9 cellular contexts compared by ENCODE assay signal in the genomic region with DNA sequence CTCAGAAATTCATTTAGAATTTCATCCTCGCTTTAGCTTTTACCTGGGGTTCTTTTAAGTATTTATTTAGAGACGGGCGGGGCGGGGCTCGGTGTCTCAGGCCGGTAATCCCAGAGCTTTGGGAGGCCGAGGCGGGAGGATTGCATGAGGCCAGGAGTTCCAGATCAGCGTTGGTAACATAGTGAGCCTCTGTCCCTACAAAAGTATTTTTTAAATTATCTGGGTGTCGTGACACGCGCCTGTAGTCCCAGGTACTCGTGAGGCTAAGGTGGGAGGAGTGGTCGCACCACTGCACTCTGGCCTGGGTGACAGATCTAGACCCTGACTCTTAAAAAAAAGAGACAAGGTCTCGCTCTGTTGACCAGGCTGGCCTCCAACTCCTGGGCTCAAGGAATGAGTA. TPM values are rescaled to one million over a fixed set of nuclear protein-coding genes. Genes with fewer than 3 reads are reported as not detected.
DNase-seq lines count a peak whose midpoint lies in the region; ATAC-seq and TF ChIP-seq lines count a peak whose summit lies in the region.
"Had no signal": no experiment of that assay in that cellular context is flagged by ENCODE, and none has a peak within 500 bp of the region (broad histone marks: within the 10 kb centered on the region; RNA-seq: fewer than 3 reads in every experiment).

No MANE protein-coding gene starts in this region.

- H3K36me3 ChIP-seq in WERI-Rb-1 (no peaks in the 10 kb centered on the region; the same call in 1 of the 2 replicates), tibial artery (no peaks in the 10 kb centered on the region), vagina (no peaks in the 10 kb centered on the region)

- H3K27me3 Mint-ChIP-seq in activated naive CD4-positive, alpha-beta T cell treated with anti-CD3 and anti-CD28 coated beads for 36 hours (ENCODE audit: low read depth), result no peaks in the 10 kb centered on the region

- H3K4me1 ChIP-seq in tibial artery, result peaks cover 0 to 33% (median 12%) of the 10 kb centered on the region in 4 donors
- peaks cover 35% of the 10 kb centered on the region for H3K4me1 ChIP-seq in vagina

- peak overlapping the region; percentile 94 for H3K27ac Mint-ChIP-seq in activated naive CD4-positive, alpha-beta T cell treated with anti-CD3 and anti-CD28 coated beads for 36 hours

- ATAC-seq in GM21447 (IDR thresholded peaks at IDR 0.05; ENCODE audit: unreplicated experiment), result no peak

- DNase-seq in activated naive CD4-positive, alpha-beta T cell treated with anti-CD3 and anti-CD28 coated beads for 36 hours, result no peak
- DNase-seq in activated naive CD4-positive, alpha-beta T cell treated with Interleukin-2 at 50 U/mL for 16 hours, result no peak
- DNase-seq in WERI-Rb-1, result no peak
- DNase-seq in medulla oblongata (ENCODE audit: extremely low spot score), result peak; percentile 5
- no peak for DNase-seq in tibial artery
- DNase-seq in vagina (ENCODE audit: extremely low spot score in 2 of 2), result no peak
- DNase-seq in AML-193 (lab: John Stamatoyannopoulos, UW), result no peak
- DNase-seq: NCI-H524 had no signal

- intact Hi-C loops in activated naive CD4-positive, alpha-beta T cell treated with anti-CD3 and anti-CD28 coated beads for 36 hours (cut with micrococcal nuclease), result loop anchor here (2.0 to 5.0 kb wide), 4 partner anchors 672 to 1096 kb away; partner anchors contain the start of genes CSDE1, LRIG2 and PPM1J
- intact Hi-C loops in tibial artery (cut with DNase I; ENCODE audit: low total_unique reads) (loop anchor here (10.0 kb wide), 1 partner anchor 92 kb away; the partner anchor contains the start of genes AP4B1 and DCLRE1B), vagina (cut with DNase I) (no loop called here)

- no peaks in the 10 kb centered on the region for H3K9me3 Mint-ChIP-seq in activated naive CD4-positive, alpha-beta T cell treated with anti-CD3 and anti-CD28 coated beads for 36 hours

- H3K4me3 ChIP-seq in WERI-Rb-1 (ENCODE audit: low read depth, low read length), result no peak overlapping the region
- no peak overlapping the region for H3K4me3 ChIP-seq in tibial artery
- H3K4me3 ChIP-seq in vagina, result no peak overlapping the region

- peak overlapping the region; percentile 46 for H3K4me3 Mint-ChIP-seq in activated naive CD4-positive, alpha-beta T cell treated with anti-CD3 and anti-CD28 coated beads for 36 hours

- H3K27ac ChIP-seq in WERI-Rb-1 (peak overlapping the region; percentile 89; the same call in 1 of the 2 replicates), tibial artery (peak overlapping the region; percentile 95 to 97), vagina (no peak overlapping the region)

- CTCF ChIA-PET in activated naive CD4-positive, alpha-beta T cell treated with anti-CD3 and anti-CD28 coated beads for 36 hours (lab: Charles Lee), result interaction anchor here (0.6 kb wide), 1 partner anchor 27 kb away, joined by 3 read pairs; no protein-coding TSS in a partner anchor

- peaks cover 14% of the 10 kb centered on the region for H3K36me3 Mint-ChIP-seq in activated naive CD4-positive, alpha-beta T cell treated with anti-CD3 and anti-CD28 coated beads for 36 hours (ENCODE audit: low read depth)

- H3K9me3 ChIP-seq in WERI-Rb-1 (ENCODE audit: severe bottlenecking) (no peaks in the 10 kb centered on the region), tibial artery (no peaks in the 10 kb centered on the region), vagina (no peaks in the 10 kb centered on the region)

- no peak for TF ChIP-seq CTCF in WERI-Rb-1 (IDR thresholded peaks at IDR 0.05; ENCODE audit: low read depth, low read length)
- no peak for TF ChIP-seq CTCF in tibial artery (IDR thresholded peaks at IDR 0.05)
- TF ChIP-seq CTCF in vagina (IDR thresholded peaks at IDR 0.05), result no peak

- TF ChIP-seq POLR2A in vagina (IDR thresholded peaks at IDR 0.05), result no peak

- peaks cover 30% of the 10 kb centered on the region for H3K4me1 Mint-ChIP-seq in activated naive CD4-positive, alpha-beta T cell treated with anti-CD3 and anti-CD28 coated beads for 36 hours (ENCODE audit: low read depth)

- no peaks in the 10 kb centered on the region for H3K27me3 ChIP-seq in WERI-Rb-1 (ENCODE audit: insufficient read depth, low read depth, severe bottlenecking)
- no peaks in the 10 kb centered on the region for H3K27me3 ChIP-seq in tibial artery
- H3K27me3 ChIP-seq in vagina, result no peaks in the 10 kb centered on the region

RNA-seq across cellular contexts. Expression of gene RSBN1, which starts 0.9 kb away (rescaled TPM):
- 10 to 100 TPM; 13.6 to 14.3 TPM for total RNA-seq in activated naive CD4-positive, alpha-beta T cell treated with anti-CD3 and anti-CD28 coated beads for 36 hours
- 24.1 TPM for total RNA-seq in vagina

RNA-seq across cellular contexts. Expression of gene PHTF1, which starts 53.9 kb away (rescaled TPM):
- total RNA-seq in activated naive CD4-positive, alpha-beta T cell treated with anti-CD3 and anti-CD28 coated beads for 36 hours, result 1 to 10 TPM; 5.4 to 6.3 TPM
- total RNA-seq in vagina, result 4.7 TPM

RNA-seq across cellular contexts. Expression of gene PTPN22, which starts 58.3 kb away (rescaled TPM):
- total RNA-seq in activated naive CD4-positive, alpha-beta T cell treated with anti-CD3 and anti-CD28 coated beads for 36 hours, result 10 to 100 TPM; 43.9 to 50.9 TPM
- 7.4 TPM for total RNA-seq in vagina
